8 cellular contexts compared by ENCODE assay signal in the genomic region with DNA sequence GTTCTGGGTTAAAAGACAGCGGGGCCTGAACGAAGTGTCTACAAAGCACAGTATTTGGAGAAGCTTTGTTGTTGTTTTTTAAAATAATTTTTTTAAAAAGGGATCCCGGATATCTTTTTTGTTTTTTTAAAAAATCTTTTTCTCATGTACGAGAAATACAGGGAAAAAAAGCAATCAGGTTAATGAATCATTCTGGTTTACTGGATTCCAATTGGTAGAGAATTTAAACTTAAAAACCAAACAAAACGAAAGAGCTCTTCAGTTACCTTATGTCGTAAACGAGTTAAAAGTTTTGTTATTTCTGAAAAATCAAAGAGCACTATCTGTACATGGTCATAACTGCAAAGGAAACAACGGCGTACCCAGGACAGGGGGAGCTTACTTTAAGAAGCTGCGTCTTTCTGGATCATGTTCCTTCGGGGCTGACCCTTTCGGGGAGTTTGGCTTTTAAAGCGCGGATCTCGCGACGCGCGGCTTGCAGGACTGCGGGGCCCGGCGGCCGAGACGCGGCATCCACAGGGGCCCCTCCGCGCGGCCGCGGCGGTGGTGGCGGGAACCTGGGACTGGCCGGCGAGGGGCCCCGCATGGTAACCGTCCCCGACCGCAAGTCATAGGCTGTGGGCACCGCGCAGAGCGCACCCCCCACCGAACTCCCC. TPM values are rescaled to one million over a fixed set of nuclear protein-coding genes. Genes with fewer than 3 reads are reported as not detected.
DNase-seq lines count a peak whose midpoint lies in the region; TF ChIP-seq lines count a peak whose summit lies in the region.

No MANE protein-coding gene starts in this region.

- POLR2A ChIA-PET in MCF 10A (lab: Yijun Ruan, JAX): interaction anchor here (0.6 to 2.0 kb wide), 17 partner anchors 10 to 1639 kb away, joined by 3 to 7 read pairs (median 3); partner anchors contain the start of gene MAP3K5

- peaks cover 6% of the 10 kb centered on the region for H3K4me1 Mint-ChIP-seq in MCF 10A (ENCODE audit: insufficient read depth, unreplicated experiment)

- H3K27me3 Mint-ChIP-seq in MCF 10A (ENCODE audit: insufficient read depth, unreplicated experiment): no peaks in the 10 kb centered on the region

- intact Hi-C loops in MCF 10A (cut with micrococcal nuclease): no loop called here

- peak overlapping the region; percentile 90 for H3K4me3 Mint-ChIP-seq in MCF 10A (ENCODE audit: unreplicated experiment)

- CTCF ChIA-PET in MCF 10A (lab: Yijun Ruan, JAX): interaction anchor here (0.6 to 1.6 kb wide), 9 partner anchors 19 to 399 kb away, joined by 3 to 5 read pairs (median 3); partner anchors contain the start of gene MAP3K5

- DNase-seq in NCI-H82 (lab: John Stamatoyannopoulos, UW): peak; percentile 39
- no peak for DNase-seq in NCI-H82 treated with DMSO at 0.1 percent for 48 hours (lab: John Stamatoyannopoulos, UW; ENCODE audit: unreplicated experiment)
- DNase-seq in LoVo (ENCODE audit: low spot score): peak; percentile 51
- DNase-seq in MCF 10A (ENCODE audit: unreplicated experiment): peak; percentile 63
- DNase-seq in iris pigment epithelial cell (ENCODE audit: low read depth): peak; percentile 47
- peak; percentile 33 for DNase-seq in stimulated activated CD8-positive, alpha-beta memory T cell treated with anti-CD3 and anti-CD28 coated beads, Interleukin-4, amount 100 ng/mL, for 48 hours
- DNase-seq in cerebellum (ENCODE audit: low spot score): no peak
- no peak for DNase-seq in dedifferentiated amniotic fluid mesenchymal stem cell (ENCODE audit: extremely low spot score)

- peak overlapping the region; percentile 89 for H3K27ac Mint-ChIP-seq in MCF 10A (ENCODE audit: low read depth, unreplicated experiment)

- H3K9me3 Mint-ChIP-seq in MCF 10A (ENCODE audit: unreplicated experiment): no peaks in the 10 kb centered on the region

- no peak for TF ChIP-seq CTCF in MCF 10A (IDR thresholded peaks at IDR 0.05; ENCODE audit: unreplicated experiment)

- H3K36me3 Mint-ChIP-seq in MCF 10A (ENCODE audit: insufficient read depth, unreplicated experiment): no peaks in the 10 kb centered on the region

- TSS peak; percentile 64 for BruUV-seq in MCF 10A (replicated peaks; lab: Mats Ljungman, UMichigan)

RNA-seq across cellular contexts. Expression of gene IL20RA, which starts 0.9 kb away (rescaled TPM):
- total RNA-seq in MCF 10A (2022): 0.23 and 0.37 TPM in 2 replicates
- 0.36 TPM for total RNA-seq in cerebellum

Comparison
In these comparisons a context has a peak if more than half of its experiments do, and no peak if none do; other contexts are left out.
1. DNase-seq: peak in NCI-H82 (single experiment), LoVo (single experiment), MCF 10A (single experiment), iris pigment epithelial cell (single experiment) and stimulated activated CD8-positive, alpha-beta memory T cell treated with anti-CD3 and anti-CD28 coated beads, Interleukin-4, amount 100 ng/mL, for 48 hours (single experiment); none in NCI-H82 treated with DMSO at 0.1 percent for 48 hours (single experiment), cerebellum (single experiment) and dedifferentiated amniotic fluid mesenchymal stem cell (single experiment).